ENCODE assay signal across 1 cellular context in genomic region chr19:2443116-2443784, GRCh38.
A peak's percentile ranks its signal among the peaks of the same experiment; 100 is the strongest.
TF ChIP-seq lines count a peak whose summit lies in the region.

No MANE protein-coding gene starts in this region.

TF ChIP-seq in K562, 482 proteins besides CTCF, POLR2A, EP300 and RAD21:
- TF ChIP-seq, protein P1, sequence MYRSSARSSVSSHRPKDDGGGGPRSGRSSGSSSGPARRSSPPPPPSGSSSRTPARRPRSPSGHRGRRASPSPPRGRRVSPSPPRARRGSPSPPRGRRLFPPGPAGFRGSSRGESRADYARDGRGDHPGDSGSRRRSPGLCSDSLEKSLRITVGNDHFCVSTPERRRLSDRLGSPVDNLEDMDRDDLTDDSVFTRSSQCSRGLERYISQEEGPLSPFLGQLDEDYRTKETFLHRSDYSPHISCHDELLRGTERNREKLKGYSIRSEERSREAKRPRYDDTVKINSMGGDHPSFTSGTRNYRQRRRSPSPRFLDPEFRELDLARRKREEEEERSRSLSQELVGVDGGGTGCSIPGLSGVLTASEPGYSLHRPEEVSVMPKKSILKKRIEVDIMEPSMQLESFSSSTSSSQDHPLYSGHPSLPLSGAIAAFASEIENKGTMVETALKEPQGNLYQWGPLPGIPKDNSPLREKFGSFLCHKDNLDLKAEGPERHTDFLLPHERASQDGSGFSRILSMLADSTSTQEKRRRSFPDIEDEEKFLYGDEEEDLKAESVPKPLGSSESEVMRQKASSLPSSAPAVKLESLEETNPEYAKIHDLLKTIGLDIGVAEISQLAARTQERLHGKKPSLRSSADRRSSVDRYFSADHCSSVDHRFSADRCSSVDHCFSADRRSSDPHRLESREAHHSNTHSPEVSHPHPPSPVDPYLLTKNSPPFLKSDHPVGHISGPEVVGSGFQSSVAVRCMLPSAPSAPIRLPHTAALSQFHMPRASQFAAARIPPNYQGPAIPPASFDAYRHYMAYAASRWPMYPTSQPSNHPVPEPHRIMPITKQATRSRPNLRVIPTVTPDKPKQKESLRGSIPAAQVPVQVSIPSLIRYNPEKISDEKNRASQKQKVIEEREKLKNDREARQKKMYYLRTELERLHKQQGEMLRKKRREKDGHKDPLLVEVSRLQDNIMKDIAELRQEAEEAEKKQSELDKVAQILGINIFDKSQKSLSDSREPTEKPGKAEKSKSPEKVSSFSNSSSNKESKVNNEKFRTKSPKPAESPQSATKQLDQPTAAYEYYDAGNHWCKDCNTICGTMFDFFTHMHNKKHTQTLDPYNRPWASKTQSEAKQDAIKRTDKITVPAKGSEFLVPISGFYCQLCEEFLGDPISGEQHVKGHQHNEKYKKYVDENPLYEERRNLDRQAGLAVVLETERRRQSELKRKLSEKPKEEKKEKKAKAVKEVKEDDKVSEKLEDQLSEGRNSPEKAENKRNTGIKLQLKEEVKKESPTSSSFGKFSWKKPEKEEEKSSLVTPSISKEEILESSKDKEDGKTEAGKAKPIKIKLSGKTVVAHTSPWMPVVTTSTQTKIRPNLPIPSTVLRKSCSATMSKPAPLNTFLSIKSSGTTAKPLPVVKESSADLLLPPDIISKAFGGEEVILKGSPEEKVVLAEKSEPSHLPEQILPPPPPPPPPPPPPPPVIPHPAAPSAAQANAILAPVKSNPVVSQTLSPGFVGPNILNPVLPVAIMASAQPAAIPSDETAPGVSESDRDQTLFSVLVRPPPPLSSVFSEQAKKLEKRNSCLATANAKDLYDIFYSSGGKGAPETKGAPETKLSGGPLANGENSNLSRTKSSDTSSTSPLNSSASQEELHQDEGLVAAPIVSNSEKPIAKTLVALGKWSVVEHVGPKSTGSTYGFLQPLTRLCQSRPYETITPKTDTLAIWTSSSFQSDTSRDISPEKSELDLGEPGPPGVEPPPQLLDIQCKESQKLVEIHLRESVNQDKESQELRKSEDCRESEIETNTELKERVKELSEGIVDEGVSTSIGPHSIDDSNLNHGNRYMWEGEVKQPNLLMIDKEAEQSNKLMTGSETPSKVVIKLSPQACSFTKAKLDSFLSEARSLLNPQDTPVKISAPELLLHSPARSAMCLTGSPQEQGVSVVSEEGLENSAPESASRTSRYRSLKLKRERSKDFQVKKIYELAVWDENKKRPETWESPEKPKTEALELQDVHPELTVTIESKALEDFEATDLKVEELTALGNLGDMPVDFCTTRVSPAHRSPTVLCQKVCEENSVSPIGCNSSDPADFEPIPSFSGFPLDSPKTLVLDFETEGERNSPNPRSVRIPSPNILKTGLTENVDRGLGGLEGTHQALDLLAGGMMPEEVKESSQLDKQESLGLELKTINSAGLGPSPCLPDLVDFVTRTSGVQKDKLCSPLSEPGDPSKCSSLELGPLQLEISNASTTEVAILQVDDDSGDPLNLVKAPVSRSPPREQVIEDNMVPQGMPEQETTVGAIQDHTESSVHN (IDR thresholded peaks at IDR 0.05; ENCODE audit: borderline replicate concordance in 1 of 2, low read depth in 1 of 2), result no peak
- TF ChIP-seq, protein P2, sequence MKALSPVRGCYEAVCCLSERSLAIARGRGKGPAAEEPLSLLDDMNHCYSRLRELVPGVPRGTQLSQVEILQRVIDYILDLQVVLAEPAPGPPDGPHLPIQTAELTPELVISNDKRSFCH (CRISPR knock-in tag; IDR thresholded peaks at IDR 0.05), result no peak
- TF ChIP-seq, protein P2 (tag; IDR thresholded peaks at IDR 0.05), result no peak
- TF ChIP-seq, protein P3, sequence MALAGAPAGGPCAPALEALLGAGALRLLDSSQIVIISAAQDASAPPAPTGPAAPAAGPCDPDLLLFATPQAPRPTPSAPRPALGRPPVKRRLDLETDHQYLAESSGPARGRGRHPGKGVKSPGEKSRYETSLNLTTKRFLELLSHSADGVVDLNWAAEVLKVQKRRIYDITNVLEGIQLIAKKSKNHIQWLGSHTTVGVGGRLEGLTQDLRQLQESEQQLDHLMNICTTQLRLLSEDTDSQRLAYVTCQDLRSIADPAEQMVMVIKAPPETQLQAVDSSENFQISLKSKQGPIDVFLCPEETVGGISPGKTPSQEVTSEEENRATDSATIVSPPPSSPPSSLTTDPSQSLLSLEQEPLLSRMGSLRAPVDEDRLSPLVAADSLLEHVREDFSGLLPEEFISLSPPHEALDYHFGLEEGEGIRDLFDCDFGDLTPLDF (CRISPR knock-in tag; IDR thresholded peaks at IDR 0.05), result no peak
- no peak for TF ChIP-seq CREB1 (IDR thresholded peaks at IDR 0.05)
- TF ChIP-seq CREB1 (CRISPR knock-in tag; IDR thresholded peaks at IDR 0.05), result no peak
- no peak for TF ChIP-seq KLF13 (tag; IDR thresholded peaks at IDR 0.05; ENCODE audit: borderline replicate concordance, low read depth)
- no peak for TF ChIP-seq HDGF (IDR thresholded peaks at IDR 0.05)
- no peak for TF ChIP-seq TAF7 (tag; IDR thresholded peaks at IDR 0.05)
- no peak for TF ChIP-seq ZNF253 (CRISPR knock-in tag; conservative IDR thresholded peaks at IDR 0.05)
- TF ChIP-seq ATF2 (CRISPR knock-in tag; IDR thresholded peaks at IDR 0.05), result no peak
- TF ChIP-seq RBFOX2 (IDR thresholded peaks at IDR 0.05; ENCODE audit: low read depth, low read length), result peak; percentile 29; the same call in 1 of the 2 replicates
- no peak for TF ChIP-seq ZBTB8A (IDR thresholded peaks at IDR 0.05; ENCODE audit: partially characterized antibody)
- no peak for TF ChIP-seq CBFB (CRISPR knock-in tag; IDR thresholded peaks at IDR 0.05)
- TF ChIP-seq POU5F1 (IDR thresholded peaks at IDR 0.05; ENCODE audit: borderline replicate concordance, low read depth, low read length, partially characterized antibody), result no peak
- 0 out of 2 replicates have a peak, but pooled peaks have one; percentile 39 for TF ChIP-seq POLR2G (IDR thresholded peaks at IDR 0.05; ENCODE audit: low read depth, low read length)
- TF ChIP-seq SREBF1 (IDR thresholded peaks at IDR 0.05; ENCODE audit: borderline replicate concordance, low read depth, low read length), result no peak
